1 cellular context compared by ENCODE assay signal in the genomic region with DNA sequence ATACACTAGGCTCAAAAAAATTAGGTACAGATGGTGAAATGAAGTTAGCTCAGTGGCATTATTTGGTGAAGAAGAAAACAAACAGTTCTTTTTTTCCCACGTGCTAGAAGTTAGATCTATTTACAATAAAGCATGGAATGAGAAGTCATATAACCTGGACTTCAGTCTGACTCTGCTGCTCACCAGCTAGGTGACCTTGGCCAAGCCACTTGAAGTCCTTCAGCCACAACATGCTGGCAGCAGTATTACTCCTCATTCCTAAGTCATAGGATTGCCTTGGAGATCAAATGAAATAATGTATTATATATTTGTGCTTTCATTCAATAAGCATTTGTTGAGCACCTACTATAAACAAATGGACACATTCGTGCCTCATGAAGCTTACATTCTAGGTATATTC.
TF ChIP-seq lines count a peak whose summit lies in the region.

No MANE protein-coding gene starts in this region.

TF ChIP-seq in K562, 482 proteins besides CTCF, POLR2A, EP300 and RAD21 (continued from another document):
- TF ChIP-seq, protein P1, sequence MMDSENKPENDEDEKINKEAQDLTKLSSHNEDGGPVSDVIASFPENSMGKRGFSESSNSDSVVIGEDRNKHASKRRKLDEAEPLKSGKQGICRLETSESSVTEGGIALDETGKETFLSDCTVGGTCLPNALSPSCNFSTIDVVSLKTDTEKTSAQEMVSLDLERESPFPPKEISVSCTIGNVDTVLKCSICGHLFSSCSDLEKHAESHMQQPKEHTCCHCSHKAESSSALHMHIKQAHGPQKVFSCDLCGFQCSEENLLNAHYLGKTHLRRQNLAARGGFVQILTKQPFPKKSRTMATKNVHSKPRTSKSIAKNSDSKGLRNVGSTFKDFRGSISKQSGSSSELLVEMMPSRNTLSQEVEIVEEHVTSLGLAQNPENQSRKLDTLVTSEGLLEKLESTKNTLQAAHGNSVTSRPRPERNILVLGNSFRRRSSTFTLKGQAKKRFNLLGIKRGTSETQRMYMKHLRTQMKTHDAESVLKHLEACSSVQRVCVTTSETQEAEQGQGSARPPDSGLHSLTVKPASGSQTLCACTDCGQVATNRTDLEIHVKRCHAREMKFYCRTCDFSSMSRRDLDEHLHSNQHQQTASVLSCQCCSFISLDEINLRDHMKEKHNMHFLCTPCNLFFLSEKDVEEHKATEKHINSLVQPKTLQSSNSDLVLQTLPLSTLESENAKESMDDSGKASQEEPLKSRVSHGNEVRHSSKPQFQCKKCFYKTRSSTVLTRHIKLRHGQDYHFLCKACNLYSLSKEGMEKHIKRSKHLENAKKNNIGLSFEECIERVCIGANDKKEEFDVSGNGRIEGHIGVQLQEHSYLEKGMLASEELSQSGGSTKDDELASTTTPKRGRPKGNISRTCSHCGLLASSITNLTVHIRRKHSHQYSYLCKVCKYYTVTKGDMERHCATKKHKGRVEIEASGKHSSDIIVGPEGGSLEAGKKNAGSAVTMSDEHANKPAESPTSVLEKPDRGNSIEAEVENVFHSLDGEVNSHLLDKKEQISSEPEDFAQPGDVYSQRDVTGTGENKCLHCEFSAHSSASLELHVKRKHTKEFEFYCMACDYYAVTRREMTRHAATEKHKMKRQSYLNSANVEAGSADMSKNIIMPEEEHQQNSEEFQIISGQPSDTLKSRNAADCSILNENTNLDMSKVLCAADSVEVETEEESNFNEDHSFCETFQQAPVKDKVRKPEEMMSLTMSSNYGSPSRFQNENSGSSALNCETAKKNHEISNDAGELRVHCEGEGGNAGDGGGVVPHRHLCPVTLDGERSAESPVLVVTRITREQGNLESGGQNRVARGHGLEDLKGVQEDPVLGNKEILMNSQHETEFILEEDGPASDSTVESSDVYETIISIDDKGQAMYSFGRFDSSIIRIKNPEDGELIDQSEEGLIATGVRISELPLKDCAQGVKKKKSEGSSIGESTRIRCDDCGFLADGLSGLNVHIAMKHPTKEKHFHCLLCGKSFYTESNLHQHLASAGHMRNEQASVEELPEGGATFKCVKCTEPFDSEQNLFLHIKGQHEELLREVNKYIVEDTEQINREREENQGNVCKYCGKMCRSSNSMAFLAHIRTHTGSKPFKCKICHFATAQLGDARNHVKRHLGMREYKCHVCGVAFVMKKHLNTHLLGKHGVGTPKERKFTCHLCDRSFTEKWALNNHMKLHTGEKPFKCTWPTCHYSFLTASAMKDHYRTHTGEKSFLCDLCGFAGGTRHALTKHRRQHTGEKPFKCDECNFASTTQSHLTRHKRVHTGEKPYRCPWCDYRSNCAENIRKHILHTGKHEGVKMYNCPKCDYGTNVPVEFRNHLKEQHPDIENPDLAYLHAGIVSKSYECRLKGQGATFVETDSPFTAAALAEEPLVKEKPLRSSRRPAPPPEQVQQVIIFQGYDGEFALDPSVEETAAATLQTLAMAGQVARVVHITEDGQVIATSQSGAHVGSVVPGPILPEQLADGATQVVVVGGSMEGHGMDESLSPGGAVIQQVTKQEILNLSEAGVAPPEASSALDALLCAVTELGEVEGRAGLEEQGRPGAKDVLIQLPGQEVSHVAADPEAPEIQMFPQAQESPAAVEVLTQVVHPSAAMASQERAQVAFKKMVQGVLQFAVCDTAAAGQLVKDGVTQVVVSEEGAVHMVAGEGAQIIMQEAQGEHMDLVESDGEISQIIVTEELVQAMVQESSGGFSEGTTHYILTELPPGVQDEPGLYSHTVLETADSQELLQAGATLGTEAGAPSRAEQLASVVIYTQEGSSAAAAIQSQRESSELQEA (IDR thresholded peaks at IDR 0.05; ENCODE audit: low read depth) = no peak
- TF ChIP-seq ESRRB (CRISPR knock-in tag; IDR thresholded peaks at IDR 0.05; ENCODE audit: borderline replicate concordance) (no peak), KDM1A (IDR thresholded peaks at IDR 0.05) (no peak), HLTF (IDR thresholded peaks at IDR 0.05) (no peak), TCF3 (CRISPR knock-in tag; IDR thresholded peaks at IDR 0.05) (no peak), TRIM28 (IDR thresholded peaks at IDR 0.05) (no peak), SIX5 (IDR thresholded peaks at IDR 0.05; ENCODE audit: borderline replicate concordance in 1 of 2, insufficient read depth in 1 of 2, low read depth in 1 of 2, low read length in 2 of 2) (no peak)
- TF ChIP-seq, protein P2, sequence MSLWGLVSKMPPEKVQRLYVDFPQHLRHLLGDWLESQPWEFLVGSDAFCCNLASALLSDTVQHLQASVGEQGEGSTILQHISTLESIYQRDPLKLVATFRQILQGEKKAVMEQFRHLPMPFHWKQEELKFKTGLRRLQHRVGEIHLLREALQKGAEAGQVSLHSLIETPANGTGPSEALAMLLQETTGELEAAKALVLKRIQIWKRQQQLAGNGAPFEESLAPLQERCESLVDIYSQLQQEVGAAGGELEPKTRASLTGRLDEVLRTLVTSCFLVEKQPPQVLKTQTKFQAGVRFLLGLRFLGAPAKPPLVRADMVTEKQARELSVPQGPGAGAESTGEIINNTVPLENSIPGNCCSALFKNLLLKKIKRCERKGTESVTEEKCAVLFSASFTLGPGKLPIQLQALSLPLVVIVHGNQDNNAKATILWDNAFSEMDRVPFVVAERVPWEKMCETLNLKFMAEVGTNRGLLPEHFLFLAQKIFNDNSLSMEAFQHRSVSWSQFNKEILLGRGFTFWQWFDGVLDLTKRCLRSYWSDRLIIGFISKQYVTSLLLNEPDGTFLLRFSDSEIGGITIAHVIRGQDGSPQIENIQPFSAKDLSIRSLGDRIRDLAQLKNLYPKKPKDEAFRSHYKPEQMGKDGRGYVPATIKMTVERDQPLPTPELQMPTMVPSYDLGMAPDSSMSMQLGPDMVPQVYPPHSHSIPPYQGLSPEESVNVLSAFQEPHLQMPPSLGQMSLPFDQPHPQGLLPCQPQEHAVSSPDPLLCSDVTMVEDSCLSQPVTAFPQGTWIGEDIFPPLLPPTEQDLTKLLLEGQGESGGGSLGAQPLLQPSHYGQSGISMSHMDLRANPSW (CRISPR knock-in tag; IDR thresholded peaks at IDR 0.05) = no peak
